In genomic region chr1:69315416-69315815, GRCh38 we compare ENCODE assay signal across 20 cellular contexts.
"Had no signal": no experiment of that assay in that cellular context is flagged by ENCODE, and none has a peak within 500 bp of the region (broad histone marks: within the 10 kb centered on the region; RNA-seq: fewer than 3 reads in every experiment).

No MANE protein-coding gene starts in this region.

- DNase-seq: activated B cell treated with CpG ODN at 0.5 μM for 24 hours; activated CD4-positive, alpha-beta T cell treated with anti-CD3 and anti-CD28 coated beads, Interleukin-2, amount 50 U/mL, for 1 hour; activated CD8-positive, alpha-beta T cell treated with anti-CD3 and anti-CD28 coated beads for 36 hours; activated T-cell treated with anti-CD3 and anti-CD28 coated beads, Interleukin-2, amount 50 U/mL, for 4 hours; cerebellar nuclear complex; foreskin fibroblast; heart right ventricle; kidney glomerular epithelial cell; lower lobe of right lung; mesenchymal stem cell; right lobe of liver; stimulated activated CD4-positive, alpha-beta T cell treated with anti-CD3 and anti-CD28 coated beads, Interleukin-2, amount 100 ng/mL, for 48 hours; stimulated activated naive CD8-positive, alpha-beta T cell treated with anti-CD3 and anti-CD28 coated beads, Interleukin-15, Interleukin-2, amounts not matched to agents 100 U/mL and 50 U/mL, for 24 hours; T-helper 2 cell; testis; transverse colon had no signal

- ATAC-seq: activated CD8-positive, alpha-beta T cell treated with anti-CD3 and anti-CD28 coated beads for 36 hours; activated naive CD4-positive, alpha-beta T cell treated with anti-CD3 and anti-CD28 coated beads, Interleukin-2, amount 50 U/mL, for 72 hours; activated T-cell treated with anti-CD3 and anti-CD28 coated beads, Interleukin-2, amount 50 U/mL, for 4 hours; left lobe of liver had no signal

- H3K27ac Mint-ChIP-seq: activated B cell treated with CpG ODN at 0.5 μM for 24 hours; activated CD8-positive, alpha-beta T cell treated with anti-CD3 and anti-CD28 coated beads for 36 hours; activated naive CD4-positive, alpha-beta T cell treated with anti-CD3 and anti-CD28 coated beads, Interleukin-2, amount 50 U/mL, for 72 hours; activated T-helper 2 cell treated with anti-CD3 and anti-CD28 coated beads, Interferon-gamma antibody, Interleukin-2, Interleukin-4, amounts not matched to agents 10 μg/mL and 5 μg/mL and 100 μg/mL, durations not matched to agents 14 hours and 24 hours and 36 hours; natural killer cell treated with Interleukin-12 subunit alpha and Interleukin-12 subunit beta and Interleukin-15 and Interleukin-18, amount 100 ng/mL, for 72 hours had no signal

- H3K36me3 Mint-ChIP-seq: natural killer cell treated with Interleukin-12 subunit alpha and Interleukin-12 subunit beta and Interleukin-15 and Interleukin-18, amount 100 ng/mL, for 72 hours had no signal

- H3K4me1 Mint-ChIP-seq: activated B cell treated with CpG ODN at 0.5 μM for 24 hours had no signal

- H3K4me3 Mint-ChIP-seq: activated B cell treated with CpG ODN at 0.5 μM for 24 hours; activated CD8-positive, alpha-beta T cell treated with anti-CD3 and anti-CD28 coated beads for 36 hours; activated T-cell treated with anti-CD3 and anti-CD28 coated beads, Interleukin-2, amount 50 U/mL, for 4 hours; natural killer cell treated with Interleukin-12 subunit alpha and Interleukin-12 subunit beta and Interleukin-15 and Interleukin-18, amount 100 ng/mL, for 72 hours had no signal

- H3K27me3 Mint-ChIP-seq: activated B cell treated with CpG ODN at 0.5 μM for 24 hours; activated CD8-positive, alpha-beta T cell treated with anti-CD3 and anti-CD28 coated beads for 36 hours; natural killer cell treated with Interleukin-12 subunit alpha and Interleukin-12 subunit beta and Interleukin-15 and Interleukin-18, amount 100 ng/mL, for 72 hours had no signal
